Comparison of ENCODE assay signal across 1 cellular context in genomic region chr9:136694865-136695247, GRCh38.
TF ChIP-seq lines count a peak whose summit lies in the region.

No MANE protein-coding gene starts in this region.

TF ChIP-seq in HCT116, 20 proteins besides CTCF, POLR2A, EP300 and RAD21 (continued from another document):
- no peak for TF ChIP-seq ATF3 (IDR thresholded peaks at IDR 0.05)
- no peak for TF ChIP-seq JUND (IDR thresholded peaks at IDR 0.05)
- TF ChIP-seq ZBTB33 (IDR thresholded peaks at IDR 0.05; ENCODE audit: extremely low read depth, insufficient replicate concordance, low read length), result no peak
- TF ChIP-seq, protein P1, sequence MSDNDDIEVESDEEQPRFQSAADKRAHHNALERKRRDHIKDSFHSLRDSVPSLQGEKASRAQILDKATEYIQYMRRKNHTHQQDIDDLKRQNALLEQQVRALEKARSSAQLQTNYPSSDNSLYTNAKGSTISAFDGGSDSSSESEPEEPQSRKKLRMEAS (IDR thresholded peaks at IDR 0.05), result no peak
- TF ChIP-seq SIN3A (IDR thresholded peaks at IDR 0.05; ENCODE audit: low read depth), result no peak
- no peak for TF ChIP-seq ZNF274 (IDR thresholded peaks at IDR 0.05; ENCODE audit: low read depth, low read length)
- TF ChIP-seq ELF1 (IDR thresholded peaks at IDR 0.05; ENCODE audit: borderline replicate concordance, low read depth), result no peak
- TF ChIP-seq CBX3 (IDR thresholded peaks at IDR 0.05; ENCODE audit: low read depth), result no peak
- no peak for TF ChIP-seq TCF7L2 (IDR thresholded peaks at IDR 0.05; ENCODE audit: borderline replicate concordance, extremely low read depth, insufficient read depth, insufficient read length)
